In genomic region chr11:1780700-1781592, GRCh38 we compare ENCODE assay signal across 13 cellular contexts. TPM values are rescaled to one million over a fixed set of nuclear protein-coding genes. Genes with fewer than 3 reads are reported as not detected.
DNase-seq lines count a peak whose midpoint lies in the region; ATAC-seq, FAIRE-seq and TF ChIP-seq lines count a peak whose summit lies in the region.
"Had no signal": no experiment of that assay in that cellular context is flagged by ENCODE, and none has a peak within 500 bp of the region (broad histone marks: within the 10 kb centered on the region; RNA-seq: fewer than 3 reads in every experiment).

No MANE protein-coding gene starts in this region.

- H3K4me3 ChIP-seq in Peyer's patch: no peak overlapping the region

- H3K9me3 ChIP-seq in H9 (ENCODE audit: control insufficient read depth, low read depth, low read length) (no peaks in the 10 kb centered on the region), Peyer's patch (no peaks in the 10 kb centered on the region)

- no peak overlapping the region for H3T11ph ChIP-seq in H9 (ENCODE audit: low read length)

- no CpG with 5 or more reads among the region's 25 CpGs for WGBS in H9 (ENCODE audit: extremely low coverage, insufficient read length, low lambda C conversion rate)

- no peak overlapping the region for H2BK120ac ChIP-seq in H9 (ENCODE audit: low read depth, low read length, poor library complexity, severe bottlenecking)

- no peaks in the 10 kb centered on the region for H3K36me3 ChIP-seq in Peyer's patch

- no peak overlapping the region for H2AFZ ChIP-seq in H9 (ENCODE audit: low read length)

- H3K27me3 Mint-ChIP-seq in H9 (ENCODE audit: low read depth): peaks cover 43% of the 10 kb centered on the region
- H3K27me3 Mint-ChIP-seq in osteocyte (ENCODE audit: unreplicated experiment): no peaks in the 10 kb centered on the region

- H3K18ac ChIP-seq in H9 (ENCODE audit: insufficient read length, low read depth, low read length): no peak overlapping the region

- H3K14ac ChIP-seq in H9 (ENCODE audit: insufficient read depth, low read length): no peak overlapping the region; the same call in 1 of the 2 replicates

- TF ChIP-seq POLR2A in Peyer's patch (IDR thresholded peaks at IDR 0.05): no peak

- H3K4me1 ChIP-seq in H9 (ENCODE audit: insufficient read depth, low read length) (no peaks in the 10 kb centered on the region), Peyer's patch (peaks cover 0 to 12% (median 5%) of the 10 kb centered on the region in 4 donors)

- H3K27ac ChIP-seq in H9 (ENCODE audit: insufficient read length, low read depth, low read length) (no peak overlapping the region), Peyer's patch (peak overlapping the region in 3 of 4 donors; percentile 35 to 65 (median 45))

- H4K20me1 ChIP-seq in H9 (ENCODE audit: control insufficient read depth, insufficient read depth, insufficient read length): no peaks in the 10 kb centered on the region

- H3K4me1 Mint-ChIP-seq in H9 (peaks cover 19 to 32% of the 10 kb centered on the region in 2 experiments), osteocyte (ENCODE audit: unreplicated experiment) (peaks cover 51% of the 10 kb centered on the region)
- H3K4me1 Mint-ChIP-seq: activated naive CD4-positive, alpha-beta T cell treated with anti-CD3 and anti-CD28 coated beads, Interleukin-2, amount 10 ng/mL, durations not matched to agents 7 days and 5 days had no signal

- H3K56ac ChIP-seq in H9 (ENCODE audit: insufficient read length, low read depth, low read length): no peak overlapping the region

- H3K27me3 ChIP-seq in H9 (ENCODE audit: insufficient read depth, low read length): no peaks in the 10 kb centered on the region
- H3K27me3 ChIP-seq in Peyer's patch: no peaks in the 10 kb centered on the region

- intact Hi-C loops in left ventricle myocardium superior (cut with micrococcal nuclease): no loop called here

- no peak overlapping the region for H4K8ac ChIP-seq in H9 (replicated peaks; ENCODE audit: insufficient read length, low read depth, low read length)

- H4K5ac ChIP-seq in H9 (ENCODE audit: insufficient read length, low read depth, low read length): no peak overlapping the region

- no peak overlapping the region for H2BK12ac ChIP-seq in H9 (ENCODE audit: insufficient read length, low read depth, low read length)

- H3K79me2 ChIP-seq in H9 (ENCODE audit: insufficient read depth, low read length): no peaks in the 10 kb centered on the region

- H3K36me3 Mint-ChIP-seq in H9 (ENCODE audit: insufficient read depth in 1 of 3, low read depth in 3 of 3) (0 out of 7 replicates have a peak, but pooled peaks cover 0 to 3% (median 0%) of the 10 kb centered on the region in 3 experiments), osteocyte (ENCODE audit: unreplicated experiment) (no peaks in the 10 kb centered on the region)
- H3K36me3 Mint-ChIP-seq: activated naive CD4-positive, alpha-beta T cell treated with anti-CD3 and anti-CD28 coated beads, Interleukin-2, amount 10 ng/mL, durations not matched to agents 7 days and 5 days had no signal

- no peak overlapping the region for H3K23ac ChIP-seq in H9 (ENCODE audit: insufficient read length, low read depth, low read length)

- no peak overlapping the region for H2BK20ac ChIP-seq in H9 (ENCODE audit: low read depth, low read length, poor library complexity, severe bottlenecking)

- H3K4me2 ChIP-seq in H9 (ENCODE audit: insufficient read depth, insufficient read length, low read length): no peak overlapping the region

- H3K27ac Mint-ChIP-seq in H9 (peak overlapping the region; percentile 24 to 84 (median 34); a peak in 3 of 7 replicates), osteocyte (ENCODE audit: unreplicated experiment) (peak overlapping the region; percentile 10)
- H3K27ac Mint-ChIP-seq: activated naive CD4-positive, alpha-beta T cell treated with anti-CD3 and anti-CD28 coated beads, Interleukin-2, amount 10 ng/mL, durations not matched to agents 7 days and 5 days had no signal

- peak; percentile 21 for DNase-seq in H9
- peak; percentile 39 to 79 (median 73) for DNase-seq in Peyer's patch
- DNase-seq in left ventricle myocardium superior: peak; percentile 49
- DNase-seq in osteocyte (ENCODE audit: extremely low spot score, unreplicated experiment): no peak
- DNase-seq in NCI-H1436 treated with DMSO at 0.1 percent for 48 hours (lab: John Stamatoyannopoulos, UW): no peak
- no peak for DNase-seq in NCI-H510A treated with DMSO at 0.1 percent for 48 hours (lab: John Stamatoyannopoulos, UW)
- DNase-seq in COLO668 (lab: John Stamatoyannopoulos, UW; ENCODE audit: unreplicated experiment): no peak
- no peak for DNase-seq in D721Med (ENCODE audit: insufficient read length, low spot score)
- DNase-seq: activated naive CD4-positive, alpha-beta T cell treated with anti-CD3 and anti-CD28 coated beads, Interleukin-2, amount 10 ng/mL, durations not matched to agents 7 days and 5 days; stimulated activated CD4-positive, alpha-beta T cell treated with anti-CD3 and anti-CD28 coated beads, Interleukin-2, amount 100 ng/mL, for 48 hours; T-helper 1 cell had no signal

- H3K4me3 Mint-ChIP-seq in H9: no peak overlapping the region
- no peak overlapping the region for H3K4me3 Mint-ChIP-seq in osteocyte (ENCODE audit: unreplicated experiment)
- H3K4me3 Mint-ChIP-seq: activated naive CD4-positive, alpha-beta T cell treated with anti-CD3 and anti-CD28 coated beads, Interleukin-2, amount 10 ng/mL, durations not matched to agents 7 days and 5 days had no signal

- H4K91ac ChIP-seq in H9 (ENCODE audit: insufficient read length, low read depth, low read length): no peak overlapping the region

- FAIRE-seq in D721Med (lab: Jason Lieb, UNC): no peak

- H3K23me2 ChIP-seq in H9 (ENCODE audit: insufficient read length, low read depth, low read length, poor library complexity, severe bottlenecking): no peaks in the 10 kb centered on the region

- TF ChIP-seq CTCF in H9 (conservative IDR thresholded peaks at IDR 0.05) (no peak), Peyer's patch (IDR thresholded peaks at IDR 0.05) (no peak), osteocyte (IDR thresholded peaks at IDR 0.05) (no peak), D721Med (IDR thresholded peaks at IDR 0.05; ENCODE audit: insufficient read depth, missing control alignments) (no peak)

- H2BK15ac ChIP-seq in H9 (ENCODE audit: low read depth, low read length): no peak overlapping the region

- no peak overlapping the region for H3K4ac ChIP-seq in H9 (ENCODE audit: low read depth, low read length)

- H3K9ac ChIP-seq in H9 (ENCODE audit: extremely low read depth, insufficient read length, low read length): no peak overlapping the region

- no peak overlapping the region for H2BK5ac ChIP-seq in H9 (ENCODE audit: insufficient read length, low read length)

- ATAC-seq in left ventricle myocardium superior: peak; percentile 65

- H3K9me3 Mint-ChIP-seq in H9 (peaks cover 4 to 7% of the 10 kb centered on the region in 2 experiments; a peak in 2 of 5 replicates), osteocyte (ENCODE audit: unreplicated experiment) (no peaks in the 10 kb centered on the region)
- H3K9me3 Mint-ChIP-seq: activated naive CD4-positive, alpha-beta T cell treated with anti-CD3 and anti-CD28 coated beads, Interleukin-2, amount 10 ng/mL, durations not matched to agents 7 days and 5 days had no signal

- no peaks in the 10 kb centered on the region for H3K79me1 ChIP-seq in H9 (ENCODE audit: insufficient read depth, low read depth, low read length, poor library complexity, severe bottlenecking)

- H2AK5ac ChIP-seq in H9 (ENCODE audit: insufficient read length, low read length): no peak overlapping the region

RNA-seq across cellular contexts. Expression of gene CTSD, which starts 17.2 kb away (rescaled TPM):
- total RNA-seq in H9 (2021): 158 and 161 TPM in 2 replicates
- 1,000 to 10,000 TPM in 2 of 4 donors, 100 to 1,000 TPM in 2; 129 to 1,688 (median 1,221) TPM for total RNA-seq in Peyer's patch
- 1,004 TPM for total RNA-seq in left ventricle myocardium superior
- total RNA-seq in osteocyte: 2,062 and 2,147 TPM in 2 replicates

RNA-seq across cellular contexts. Expression of gene IFITM10, which starts 30.6 kb away (rescaled TPM):
- total RNA-seq in H9 (2021) (0.59 and 0.77 TPM in 2 replicates), Peyer's patch (1 to 10 TPM in 3 of 4 donors, under 1 TPM in 1; 0.88 to 5.0 (median 3.4) TPM), left ventricle myocardium superior (0.77 TPM), osteocyte (13.5 and 24.0 TPM in 2 replicates)

RNA-seq across cellular contexts. Expression of gene SYT8, which starts 53.8 kb away (rescaled TPM):
- total RNA-seq in H9 (2021) (not detected in 2 replicates), Peyer's patch (10 to 100 TPM in 3 of 4 donors, not detected in 1; 21.3 to 57.6 (median 44.6) TPM), left ventricle myocardium superior (not detected), osteocyte (5.0 and 6.2 TPM in 2 replicates)
- total RNA-seq: M059J had no signal

RNA-seq across cellular contexts. Expression of gene TNNI2, which starts 57.8 kb away (rescaled TPM):
- total RNA-seq in H9 (2021): not detected in 2 replicates
- 10 to 100 TPM in 1 of 4 donors, 1 to 10 TPM in 2, not detected in 1; 4.7 to 23.9 (median 9.3) TPM for total RNA-seq in Peyer's patch
- total RNA-seq in left ventricle myocardium superior: not detected
- total RNA-seq in osteocyte: 1.0 and 1.1 TPM in 2 replicates
- total RNA-seq: kidney epithelial cell, M059J had no signal

Comparison
In these comparisons a context has a peak if more than half of its experiments do, and no peak if none do; other contexts are left out.
1. DNase-seq: peak in H9 (single experiment), Peyer's patch (3 of 3) and left ventricle myocardium superior (single experiment); none in osteocyte (single experiment), NCI-H1436 treated with DMSO at 0.1 percent for 48 hours (single experiment), NCI-H510A treated with DMSO at 0.1 percent for 48 hours (single experiment), COLO668 (single experiment) and D721Med (single experiment).